Comparison of ENCODE assay signal across 8 cellular contexts in genomic region chr9:137620581-137620980, GRCh38. TPM values are rescaled to one million over a fixed set of nuclear protein-coding genes. Genes with fewer than 3 reads are reported as not detected.
DNase-seq lines count a peak whose midpoint lies in the region; ATAC-seq and TF ChIP-seq lines count a peak whose summit lies in the region.

No MANE protein-coding gene starts in this region.

- peaks cover 33% of the 10 kb centered on the region for H3F3A ChIP-seq in PC-9 (ENCODE audit: insufficient read depth, low read depth)

- TSS peak; percentile 22 for BruUV-seq in PC-9 (replicated peaks; lab: Mats Ljungman, UMichigan)

- peaks cover 37% of the 10 kb centered on the region for H4K20me1 ChIP-seq in PC-9 (ENCODE audit: insufficient read depth)

- TF ChIP-seq POLR2A in gastrocnemius medialis (IDR thresholded peaks at IDR 0.05), result no peak

- peak overlapping the region; percentile 75 for H3K4me2 ChIP-seq in PC-9

- peaks cover 5% of the 10 kb centered on the region; the same call in 1 of the 2 replicates for H3K36me3 ChIP-seq in PC-9 (ENCODE audit: low read depth)
- H3K36me3 ChIP-seq in gastrocnemius medialis, result peaks cover 0 to 13% of the 10 kb centered on the region in 2 donors

- no peaks in the 10 kb centered on the region for H3K27me3 ChIP-seq in PC-9 (ENCODE audit: insufficient read depth, low read depth)
- H3K27me3 ChIP-seq in gastrocnemius medialis, result no peaks in the 10 kb centered on the region

- POLR2A ChIA-PET in PC-9 (lab: Charles Lee; ENCODE audit: unreplicated experiment), result no interaction called here

- TF ChIP-seq CTCF in PC-9 (conservative IDR thresholded peaks at IDR 0.05) (no peak), endothelial cell (IDR thresholded peaks at IDR 0.05; ENCODE audit: unreplicated experiment) (no peak), gastrocnemius medialis (IDR thresholded peaks at IDR 0.05 in 4 of 5, conservative IDR thresholded peaks at IDR 0.05 in 1 of 5) (no peak)

- H3K36me3 Mint-ChIP-seq in T-helper 1 cell treated with Interleukin-12 subunit alpha and Interleukin-12 subunit beta and Interleukin-4 antibody, amounts not matched to agents 30 μg/mL and 1 μg/mL, for 36 hours (ENCODE audit: low read depth), result peaks cover 11% of the 10 kb centered on the region
- H3K36me3 Mint-ChIP-seq in endothelial cell (ENCODE audit: low read depth, unreplicated experiment), result peaks cover 8% of the 10 kb centered on the region

- H3K9me3 ChIP-seq in PC-9 (ENCODE audit: insufficient read depth, low read depth) (no peaks in the 10 kb centered on the region), gastrocnemius medialis (no peaks in the 10 kb centered on the region)

- no peak overlapping the region for H3K4me3 ChIP-seq in PC-9
- H3K4me3 ChIP-seq in gastrocnemius medialis, result peak overlapping the region in 3 of 4 donors; percentile 69 to 79 (median 77)

- H3K79me2 ChIP-seq in PC-9 (ENCODE audit: low read depth), result peaks cover 85% of the 10 kb centered on the region

- ATAC-seq in gastrocnemius medialis, result no peak

- H3K9me2 ChIP-seq in PC-9 (ENCODE audit: insufficient read depth), result no peaks in the 10 kb centered on the region

- H3K27ac Mint-ChIP-seq in T-helper 1 cell treated with Interleukin-12 subunit alpha and Interleukin-12 subunit beta and Interleukin-4 antibody, amounts not matched to agents 30 μg/mL and 1 μg/mL, for 36 hours, result no peak overlapping the region
- peak overlapping the region; percentile 52 for H3K27ac Mint-ChIP-seq in endothelial cell (ENCODE audit: unreplicated experiment)

- in situ Hi-C loops in gastrocnemius medialis (cut with MboI; ENCODE audit: low sequenced_read_pairs in 4 of 4), result no loop called here

- H3K27me3 Mint-ChIP-seq in T-helper 1 cell treated with Interleukin-12 subunit alpha and Interleukin-12 subunit beta and Interleukin-4 antibody, amounts not matched to agents 30 μg/mL and 1 μg/mL, for 36 hours (ENCODE audit: low read depth), result no peaks in the 10 kb centered on the region
- peaks cover 8% of the 10 kb centered on the region for H3K27me3 Mint-ChIP-seq in endothelial cell (ENCODE audit: unreplicated experiment)

- H3K9me3 Mint-ChIP-seq in T-helper 1 cell treated with Interleukin-12 subunit alpha and Interleukin-12 subunit beta and Interleukin-4 antibody, amounts not matched to agents 30 μg/mL and 1 μg/mL, for 36 hours, result no peaks in the 10 kb centered on the region
- H3K9me3 Mint-ChIP-seq in endothelial cell (ENCODE audit: unreplicated experiment), result no peaks in the 10 kb centered on the region

- intact Hi-C loops in PC-9 (cut with micrococcal nuclease; ENCODE audit: unreplicated experiment), result no loop called here
- intact Hi-C loops in gastrocnemius medialis (cut with DNase I; ENCODE audit: low total_unique reads), result no loop called here

- H3K4me3 Mint-ChIP-seq in T-helper 1 cell treated with Interleukin-12 subunit alpha and Interleukin-12 subunit beta and Interleukin-4 antibody, amounts not matched to agents 30 μg/mL and 1 μg/mL, for 36 hours, result peak overlapping the region; percentile 7
- H3K4me3 Mint-ChIP-seq in endothelial cell (ENCODE audit: unreplicated experiment), result peak overlapping the region; percentile 56

- DNase-seq in T-helper 1 cell (no peak), PC-9 (no peak), endothelial cell (ENCODE audit: low spot score) (no peak), gastrocnemius medialis (no peak), anterior cingulate cortex (lab: John Stamatoyannopoulos, UW) (no peak), putamen (ENCODE audit: low spot score) (no peak), NCI-H510A treated with DMSO at 0.1 percent for 48 hours (lab: John Stamatoyannopoulos, UW) (no peak)

- peaks cover 38% of the 10 kb centered on the region for H3K4me1 Mint-ChIP-seq in T-helper 1 cell treated with Interleukin-12 subunit alpha and Interleukin-12 subunit beta and Interleukin-4 antibody, amounts not matched to agents 30 μg/mL and 1 μg/mL, for 36 hours (ENCODE audit: low read depth)
- peaks cover 31% of the 10 kb centered on the region for H3K4me1 Mint-ChIP-seq in endothelial cell (ENCODE audit: unreplicated experiment)

- H3K27ac ChIP-seq in PC-9 (no peak overlapping the region), gastrocnemius medialis (peak overlapping the region in 2 of 4 donors; percentile 5 to 82)

- peaks cover 33% of the 10 kb centered on the region for H3K4me1 ChIP-seq in PC-9 (replicated peaks; ENCODE audit: insufficient read depth)
- peaks cover 41% of the 10 kb centered on the region in 2 donors for H3K4me1 ChIP-seq in gastrocnemius medialis

- no peak overlapping the region for H2AFZ ChIP-seq in PC-9

- CTCF ChIA-PET in PC-9 (lab: Charles Lee), result no interaction called here

RNA-seq across cellular contexts. Expression of gene EHMT1, which starts 1.8 kb away (rescaled TPM):
- total RNA-seq in PC-9 (2021) (111 and 116 TPM in 2 replicates), endothelial cell (ENCODE audit: unreplicated experiment) (120 TPM), gastrocnemius medialis (10 to 100 TPM; 38.6 to 77.8 (median 54.3) TPM)

RNA-seq across cellular contexts. Expression of gene ARRDC1, which starts 15.1 kb away (rescaled TPM):
- total RNA-seq in PC-9 (2021) (116 and 127 TPM in 2 replicates), endothelial cell (ENCODE audit: unreplicated experiment) (20.3 TPM), gastrocnemius medialis (10 to 100 TPM; 20.5 to 23.7 (median 23.3) TPM)

RNA-seq across cellular contexts. Expression of gene ZMYND19, which starts 30.3 kb away (rescaled TPM):
- total RNA-seq in PC-9 (2021) (47.7 and 49.2 TPM in 2 replicates), endothelial cell (ENCODE audit: unreplicated experiment) (25.6 TPM), gastrocnemius medialis (10 to 100 TPM in 2 of 4 donors, 1 to 10 TPM in 2; 5.8 to 15.2 (median 11.8) TPM)

RNA-seq across cellular contexts. Expression of gene DPH7, which starts 41.9 kb away (rescaled TPM):
- total RNA-seq in PC-9 (2021) (48.5 and 52.2 TPM in 2 replicates), endothelial cell (ENCODE audit: unreplicated experiment) (32.2 TPM), gastrocnemius medialis (10 to 100 TPM in 3 of 4 donors, 1 to 10 TPM in 1; 10.0 to 25.2 (median 13.6) TPM)
